In the genomic region with DNA sequence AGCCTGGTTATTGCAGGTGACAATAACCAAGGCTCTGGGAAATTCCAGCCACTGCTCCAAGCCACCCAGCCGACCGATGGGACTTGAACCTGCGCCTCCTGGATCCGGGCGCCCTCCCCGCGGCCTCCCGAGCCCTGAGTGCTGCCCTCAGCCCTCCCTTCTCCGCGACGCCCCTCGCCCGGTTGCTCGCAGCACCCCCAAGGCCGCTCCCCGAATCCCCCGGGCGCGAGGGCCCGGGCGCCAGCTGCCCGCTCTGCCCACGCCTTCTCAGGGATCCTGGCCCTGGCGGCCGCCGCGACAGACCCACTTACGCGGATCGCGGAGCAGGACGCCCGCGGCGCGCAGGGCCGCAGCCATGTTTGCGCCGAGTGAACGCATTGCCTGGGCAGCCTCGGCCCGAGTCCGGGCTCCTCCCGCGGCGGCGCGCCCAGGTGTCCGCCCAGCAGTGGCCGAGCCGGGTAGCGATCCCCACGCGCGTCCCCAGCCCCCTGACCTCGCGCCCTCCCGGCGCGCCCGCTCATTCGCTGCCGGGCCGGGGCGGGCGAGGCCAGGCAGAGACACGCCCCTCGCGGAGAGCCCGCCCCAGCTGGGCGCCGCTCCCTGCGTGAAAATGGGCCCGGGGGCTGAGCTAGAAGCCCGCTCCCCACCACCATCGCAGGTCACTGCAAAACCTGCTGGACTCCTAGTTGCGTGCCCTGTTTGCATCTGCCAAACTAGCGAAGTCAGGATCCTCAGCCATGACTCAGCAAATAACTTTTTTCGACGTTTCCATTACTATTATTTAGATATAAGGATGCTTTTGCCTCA, we compare ENCODE assay signal across 8 cellular contexts. TPM values are rescaled to one million over a fixed set of nuclear protein-coding genes. Genes with fewer than 3 reads are reported as not detected.
DNase-seq lines count a peak whose midpoint lies in the region; ATAC-seq and TF ChIP-seq lines count a peak whose summit lies in the region.

A gene with protein sequence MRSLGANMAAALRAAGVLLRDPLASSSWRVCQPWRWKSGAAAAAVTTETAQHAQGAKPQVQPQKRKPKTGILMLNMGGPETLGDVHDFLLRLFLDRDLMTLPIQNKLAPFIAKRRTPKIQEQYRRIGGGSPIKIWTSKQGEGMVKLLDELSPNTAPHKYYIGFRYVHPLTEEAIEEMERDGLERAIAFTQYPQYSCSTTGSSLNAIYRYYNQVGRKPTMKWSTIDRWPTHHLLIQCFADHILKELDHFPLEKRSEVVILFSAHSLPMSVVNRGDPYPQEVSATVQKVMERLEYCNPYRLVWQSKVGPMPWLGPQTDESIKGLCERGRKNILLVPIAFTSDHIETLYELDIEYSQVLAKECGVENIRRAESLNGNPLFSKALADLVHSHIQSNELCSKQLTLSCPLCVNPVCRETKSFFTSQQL (minus strand): TSS at position 460 of the 807 bp plus-strand sequence. CDS start 82 bp downstream, at position 378.

- H3K36me3 ChIP-seq in adipocyte (ENCODE audit: control insufficient read depth, insufficient read depth, low read length, severe bottlenecking) (peaks cover 6% of the 10 kb centered on the region), heart left ventricle (peaks cover 0 to 6% (median 5%) of the 10 kb centered on the region in 9 donors), upper lobe of left lung (peaks cover 0 to 8% (median 0%) of the 10 kb centered on the region in 4 donors)

- WGBS in heart left ventricle, 4 donors, result 1 to 4% (median 1%) methylated on average over 18 to 80 of the region's 80 CpGs
- 1 to 3% methylated on average over 5 to 19 of the region's 80 CpGs for WGBS in upper lobe of left lung, 2 donors

- peaks cover 24 to 28% (median 25%) of the 10 kb centered on the region in 3 donors for H3K4me1 Mint-ChIP-seq in T-cell

- TF ChIP-seq POLR2A in heart left ventricle (IDR thresholded peaks at IDR 0.05) (peak in 1 of 2 donors; percentile 96), upper lobe of left lung (IDR thresholded peaks at IDR 0.05) (peak in 3 of 4 donors; percentile 71 to 92 (median 78))

- intact Hi-C loops in heart left ventricle (cut with DNase I) (loop anchor here in 2 of 10 donors (2.0 to 5.0 kb wide), 2 partner anchors 34 to 36 kb away; a partner anchor contains a TSS), posterior vena cava (cut with DNase I) (no loop called here)

- H3K27me3 Mint-ChIP-seq in T-cell, result no peaks in the 10 kb centered on the region

- peak within 1 kb of the TSS; percentile 88 for H3K4me3 ChIP-seq in adipocyte (ENCODE audit: low read length)
- H3K4me3 ChIP-seq in heart left ventricle, result peak within 1 kb of the TSS; percentile 65 to 99 (median 89)
- peak within 1 kb of the TSS; percentile 72 to 94 (median 80) for H3K4me3 ChIP-seq in upper lobe of left lung

- peak within 1 kb of the TSS; percentile 79 to 85 for H3K27ac Mint-ChIP-seq in T-cell

- DNase-seq in GM03348 (ENCODE audit: low spot score), result peak; percentile 97
- peak; percentile 36 to 57 for DNase-seq in Kasumi-1 (lab: John Stamatoyannopoulos, UW)
- peak; percentile 16 to 72 (median 54) for DNase-seq in T-cell
- peak; percentile 86 for DNase-seq in adipocyte (ENCODE audit: low read depth)
- DNase-seq in heart left ventricle, result peak; percentile 88 to 94 (median 91)
- peak; percentile 95 for DNase-seq in posterior vena cava (ENCODE audit: low spot score)
- peak; percentile 89 to 97 for DNase-seq in upper lobe of left lung

- CTCF ChIA-PET in T-cell (lab: Charles Lee), result no interaction called here

- H3K9ac ChIP-seq in adipocyte (ENCODE audit: low read length), result peak within 1 kb of the TSS; percentile 86

- TF ChIP-seq CTCF in heart left ventricle (IDR thresholded peaks at IDR 0.05), result peak in 5 of 12 donors; percentile 6 to 19 (median 15)
- TF ChIP-seq CTCF in upper lobe of left lung (IDR thresholded peaks at IDR 0.05), result peak in 4 of 6 experiments; percentile 21 to 62 (median 36)

- POLR2A ChIA-PET in T-cell (lab: Charles Lee), result interaction anchor here in 1 of 2 donors (0.6 kb wide), 1 partner anchor 60 kb away, joined by 3 read pairs; no protein-coding TSS in a partner anchor

- H3K9me3 Mint-ChIP-seq in T-cell, result no peaks in the 10 kb centered on the region

- peaks cover 8% of the 10 kb centered on the region for H3K4me1 ChIP-seq in adipocyte (ENCODE audit: control insufficient read depth, insufficient read depth, low read length)
- peaks cover 0 to 26% (median 11%) of the 10 kb centered on the region in 12 donors for H3K4me1 ChIP-seq in heart left ventricle
- peaks cover 10 to 22% (median 12%) of the 10 kb centered on the region in 4 donors for H3K4me1 ChIP-seq in upper lobe of left lung

- TF ChIP-seq EP300 in upper lobe of left lung (IDR thresholded peaks at IDR 0.05), result no peak

- H3K36me3 Mint-ChIP-seq in T-cell, result peaks cover 10% of the 10 kb centered on the region

- H3K4me3 Mint-ChIP-seq in T-cell, result peak within 1 kb of the TSS; percentile 82 to 88 (median 84)

- H3K27ac ChIP-seq in heart left ventricle (peak within 1 kb of the TSS; percentile 59 to 94 (median 86)), upper lobe of left lung (peak within 1 kb of the TSS; percentile 82 to 92 (median 88))

- H3K9me3 ChIP-seq in adipocyte (ENCODE audit: control insufficient read depth, low read length) (no peaks in the 10 kb centered on the region), heart left ventricle (no peaks in the 10 kb centered on the region), upper lobe of left lung (no peaks in the 10 kb centered on the region)

- peak; percentile 92 for ATAC-seq in GM21825 (IDR thresholded peaks at IDR 0.05; ENCODE audit: unreplicated experiment)
- peak; percentile 95 to 99 (median 98) for ATAC-seq in T-cell (replicated peaks in 1 of 4)
- ATAC-seq in heart left ventricle, result peak; percentile 96 to 99 (median 98)
- peak; percentile 93 to 99 for ATAC-seq in upper lobe of left lung (ENCODE audit: low FRiP score in 2 of 2)

- H3K27me3 ChIP-seq in adipocyte (replicated peaks; ENCODE audit: control insufficient read depth, insufficient read depth, low read length) (no peaks in the 10 kb centered on the region), heart left ventricle (no peaks in the 10 kb centered on the region), upper lobe of left lung (no peaks in the 10 kb centered on the region)

RNA-seq across cellular contexts. Expression of the gene that starts here (rescaled TPM):
- total RNA-seq in T-cell (10 to 100 TPM in 4 of 5 donors, 1 to 10 TPM in 1; 9.6 to 16.2 (median 14.4) TPM), heart left ventricle (10 to 100 TPM; 29.0 to 93.3 (median 50.7) TPM), posterior vena cava (10 to 100 TPM; 15.5 to 19.2 TPM), upper lobe of left lung (10 to 100 TPM; 11.4 to 27.2 (median 22.1) TPM)
- 10 to 100 TPM in 1 of 2 donors, 1 to 10 TPM in 1; 4.7 to 21.0 TPM for polyA plus RNA-seq in heart left ventricle

Comparison
In these comparisons a context has a peak if more than half of its experiments do, and no peak if none do; other contexts are left out.
1. Peak in every context shown above with its lines: DNase-seq, ATAC-seq, H3K4me3 ChIP-seq and H3K27ac ChIP-seq.
2. DNase-seq: peak in every context shown above with its lines; median percentile 97 in GM03348; 95 in posterior vena cava; 93 in upper lobe of left lung; 91 in heart left ventricle; 86 in adipocyte; 54 in T-cell; 46 in Kasumi-1.